ENCODE assay signal across 8 cellular contexts in genomic region chr10:11610855-11611247, GRCh38. TPM values are rescaled to one million over a fixed set of nuclear protein-coding genes. Genes with fewer than 3 reads are reported as not detected.
DNase-seq lines count a peak whose midpoint lies in the region; ATAC-seq and TF ChIP-seq lines count a peak whose summit lies in the region.

No MANE protein-coding gene starts in this region.

- TF ChIP-seq CTCF in CD14-positive monocyte (IDR thresholded peaks at IDR 0.05), result no peak
- no peak for TF ChIP-seq CTCF in fibroblast of pulmonary artery (IDR thresholded peaks at IDR 0.05; ENCODE audit: low read length, missing control alignments)
- no peak for TF ChIP-seq CTCF in neural cell (IDR thresholded peaks at IDR 0.05; ENCODE audit: poor library complexity, severe bottlenecking)

- no peak for DNase-seq in CD14-positive monocyte (ENCODE audit: low spot score)
- DNase-seq in activated T-cell treated with anti-CD3 and anti-CD28 coated beads, Interleukin-2, amount 50 U/mL, for 72 hours, result peak; percentile 32 to 38
- DNase-seq in fibroblast of pulmonary artery (ENCODE audit: low read depth), result peak; percentile 52
- DNase-seq in NCI-H187 treated with DMSO at 0.1 percent for 48 hours (lab: John Stamatoyannopoulos, UW), result no peak
- no peak for DNase-seq in NCI-H1105 (lab: John Stamatoyannopoulos, UW)

- H3K9ac ChIP-seq in neural cell (ENCODE audit: low read length), result peak overlapping the region; percentile 70

- no peaks in the 10 kb centered on the region for H3K27me3 ChIP-seq in neural cell (ENCODE audit: insufficient read depth, low read depth, low read length)

- peaks cover 3% of the 10 kb centered on the region for H3K9me3 ChIP-seq in KOPT-K1 (ENCODE audit: insufficient read depth, low read length, poor library complexity, severe bottlenecking)
- no peaks in the 10 kb centered on the region for H3K9me3 ChIP-seq in neural cell (ENCODE audit: low read length)

- no peaks in the 10 kb centered on the region for H4K20me1 ChIP-seq in neural cell (ENCODE audit: insufficient read depth)

- no peak for TF ChIP-seq RAD21 in neural cell (conservative IDR thresholded peaks at IDR 0.05)

- peaks cover 50% of the 10 kb centered on the region for H3K79me2 ChIP-seq in neural cell (replicated peaks; ENCODE audit: insufficient read depth, low read length)

- H3K27ac ChIP-seq in KOPT-K1 (ENCODE audit: low read depth, low read length, poor library complexity, severe bottlenecking) (peak overlapping the region; percentile 74), neural cell (ENCODE audit: low read length) (no peak overlapping the region)

- intact Hi-C loops in CD14-positive monocyte (cut with micrococcal nuclease), result loop anchor here in 1 of 2 donors (10.0 kb wide), 2 partner anchors 86 to 134 kb away; partner anchors contain the start of gene ECHDC3

- peaks cover 38% of the 10 kb centered on the region for H3K4me1 Mint-ChIP-seq in CD14-positive monocyte
- H3K4me1 Mint-ChIP-seq in activated T-cell treated with anti-CD3 and anti-CD28 coated beads, Interleukin-2, amount 50 U/mL, for 72 hours (ENCODE audit: low read depth), result peaks cover 54% of the 10 kb centered on the region

- H3K4me3 ChIP-seq in fibroblast of pulmonary artery (replicated peaks; ENCODE audit: low read depth, low read length), result peak overlapping the region; percentile 80
- peak overlapping the region; percentile 74 for H3K4me3 ChIP-seq in neural cell (ENCODE audit: low read length)

- no peaks in the 10 kb centered on the region for H3K36me3 Mint-ChIP-seq in CD14-positive monocyte
- peaks cover 4 to 6% of the 10 kb centered on the region in 2 donors for H3K36me3 Mint-ChIP-seq in activated T-cell treated with anti-CD3 and anti-CD28 coated beads, Interleukin-2, amount 50 U/mL, for 72 hours (ENCODE audit: insufficient read depth in 2 of 2)

- H3K36me3 ChIP-seq in KOPT-K1 (ENCODE audit: insufficient read depth, low read length), result no peaks in the 10 kb centered on the region
- H3K36me3 ChIP-seq in neural cell (ENCODE audit: insufficient read depth, low read length), result no peaks in the 10 kb centered on the region

- no peaks in the 10 kb centered on the region for H3K9me2 ChIP-seq in neural cell (ENCODE audit: insufficient read depth, low read length)

- H3K9me3 Mint-ChIP-seq in CD14-positive monocyte, result no peaks in the 10 kb centered on the region
- H3K9me3 Mint-ChIP-seq in activated T-cell treated with anti-CD3 and anti-CD28 coated beads, Interleukin-2, amount 50 U/mL, for 72 hours, result no peaks in the 10 kb centered on the region

- H2AFZ ChIP-seq in neural cell (ENCODE audit: low read depth, low read length), result no peak overlapping the region

- H3K4me2 ChIP-seq in neural cell (ENCODE audit: low read length), result peak overlapping the region; percentile 86

- TF ChIP-seq EP300 in neural cell (conservative IDR thresholded peaks at IDR 0.05; ENCODE audit: poor library complexity, severe bottlenecking), result no peak

- peak overlapping the region; percentile 90 to 95 for H3K4me3 Mint-ChIP-seq in CD14-positive monocyte
- H3K4me3 Mint-ChIP-seq in activated T-cell treated with anti-CD3 and anti-CD28 coated beads, Interleukin-2, amount 50 U/mL, for 72 hours, result peak overlapping the region; percentile 83 to 84

- ATAC-seq in GM21381 (IDR thresholded peaks at IDR 0.05; ENCODE audit: unreplicated experiment), result peak; percentile 16
- ATAC-seq in activated T-cell treated with anti-CD3 and anti-CD28 coated beads, Interleukin-2, amount 50 U/mL, for 72 hours (replicated peaks in 1 of 2), result peak; percentile 24 to 46

- H3F3A ChIP-seq in neural cell (ENCODE audit: insufficient read depth, low read length, poor library complexity, severe bottlenecking), result peaks cover 10% of the 10 kb centered on the region

- peaks cover 2 to 4% (median 2%) of the 10 kb centered on the region in 3 donors for H3K27me3 Mint-ChIP-seq in CD14-positive monocyte (ENCODE audit: low read depth in 3 of 3)
- H3K27me3 Mint-ChIP-seq in activated T-cell treated with anti-CD3 and anti-CD28 coated beads, Interleukin-2, amount 50 U/mL, for 72 hours (ENCODE audit: low read depth), result peaks cover 18% of the 10 kb centered on the region

- peak overlapping the region in 6 of 7 donors; percentile 70 to 87 (median 80) for H3K27ac Mint-ChIP-seq in CD14-positive monocyte
- no peak overlapping the region for H3K27ac Mint-ChIP-seq in activated T-cell treated with anti-CD3 and anti-CD28 coated beads, Interleukin-2, amount 50 U/mL, for 72 hours

TF ChIP-seq in neural cell, 6 proteins besides CTCF, POLR2A, EP300 and RAD21:
- TF ChIP-seq POLR2AphosphoS5 (IDR thresholded peaks at IDR 0.05) (no peak), MXI1 (conservative IDR thresholded peaks at IDR 0.05; ENCODE audit: poor library complexity, severe bottlenecking) (no peak), EZH2 (IDR thresholded peaks at IDR 0.05; ENCODE audit: borderline replicate concordance, insufficient read depth, low read length, poor library complexity, severe bottlenecking) (no peak), SMC3 (conservative IDR thresholded peaks at IDR 0.05; ENCODE audit: poor library complexity) (no peak), TAF1 (IDR thresholded peaks at IDR 0.05; ENCODE audit: low read depth) (no peak), REST (IDR thresholded peaks at IDR 0.05; ENCODE audit: borderline replicate concordance) (no peak)

RNA-seq across cellular contexts. Expression of gene USP6NL, which starts 0.6 kb away (rescaled TPM):
- polyA plus RNA-seq in CD14-positive monocyte (1 to 10 TPM; 6.7 to 7.7 TPM), neural cell (36.0 and 39.9 TPM in 2 replicates)
- 1 to 10 TPM; 2.3 to 3.9 TPM for total RNA-seq in activated T-cell treated with anti-CD3 and anti-CD28 coated beads, Interleukin-2, amount 50 U/mL, for 72 hours
- 48.0 and 48.7 TPM in 2 replicates for polyA minus RNA-seq in neural cell

Comparison
In these comparisons a context has a peak if more than half of its experiments do, and no peak if none do; other contexts are left out.
1. DNase-seq: peak in activated T-cell treated with anti-CD3 and anti-CD28 coated beads, Interleukin-2, amount 50 U/mL, for 72 hours (2 of 2) and fibroblast of pulmonary artery (single experiment); none in CD14-positive monocyte (single experiment), NCI-H187 treated with DMSO at 0.1 percent for 48 hours (single experiment) and NCI-H1105 (single experiment).